In genomic region chr6:29752451-29753308, GRCh38 we compare ENCODE assay signal across 1 cellular context.
TF ChIP-seq lines count a peak whose summit lies in the region.

No MANE protein-coding gene starts in this region.

TF ChIP-seq in K562, 482 proteins besides CTCF, POLR2A, EP300 and RAD21 (continued from another document and continues in another):
- TF ChIP-seq MLLT1 (IDR thresholded peaks at IDR 0.05) (peak; percentile 58 to 98; a peak in 3 of 4 replicates), RUNX1 (IDR thresholded peaks at IDR 0.05; ENCODE audit: low read depth) (no peak), HSF4 (CRISPR knock-in tag; IDR thresholded peaks at IDR 0.05; ENCODE audit: borderline replicate concordance) (no peak), CBFA2T2 (conservative IDR thresholded peaks at IDR 0.05) (no peak), VEZF1 (CRISPR knock-in tag; IDR thresholded peaks at IDR 0.05) (peak; percentile 69), ZNF655 (CRISPR knock-in tag; IDR thresholded peaks at IDR 0.05) (no peak), THRAP3 (IDR thresholded peaks at IDR 0.05; ENCODE audit: borderline replicate concordance) (no peak), CTBP1 (IDR thresholded peaks at IDR 0.05; ENCODE audit: borderline replicate concordance) (peak; percentile 96), TCF3 (CRISPR knock-in tag; IDR thresholded peaks at IDR 0.05) (no peak), ZNF133 (CRISPR knock-in tag; IDR thresholded peaks at IDR 0.05) (no peak), SUPT5H (IDR thresholded peaks at IDR 0.05) (peak; percentile 20; the same call in 1 of the 2 replicates), ZNF766 (CRISPR knock-in tag; conservative IDR thresholded peaks at IDR 0.05) (peak; percentile 58; the same call in 1 of the 2 replicates), MNT (conservative IDR thresholded peaks at IDR 0.05) (peak in 1 of 2 experiments; percentile 55; a peak in 2 of 4 replicates), TOE1 (IDR thresholded peaks at IDR 0.05; ENCODE audit: borderline replicate concordance) (peak; percentile 60; the same call in 1 of the 2 replicates), TOE1 (CRISPR knock-in tag; IDR thresholded peaks at IDR 0.05; ENCODE audit: borderline replicate concordance, low read depth) (no peak), ZBTB11 (CRISPR knock-in tag; IDR thresholded peaks at IDR 0.05) (peak in 1 of 3 experiments; percentile 71; a peak in 1 of 6 replicates), ZNF408 (CRISPR knock-in tag; IDR thresholded peaks at IDR 0.05; ENCODE audit: low read depth) (no peak), PTRF (tag; IDR thresholded peaks at IDR 0.05) (no peak), ZKSCAN3 (CRISPR knock-in tag; IDR thresholded peaks at IDR 0.05) (no peak), ZNF77 (CRISPR knock-in tag; IDR thresholded peaks at IDR 0.05) (no peak), POU5F1 (IDR thresholded peaks at IDR 0.05; ENCODE audit: borderline replicate concordance, low read depth, low read length, partially characterized antibody) (no peak), ZNF277 (CRISPR knock-in tag; IDR thresholded peaks at IDR 0.05; ENCODE audit: borderline replicate concordance) (no peak), PHF21A (IDR thresholded peaks at IDR 0.05; ENCODE audit: borderline replicate concordance, low read depth) (peak; percentile 81; the same call in 1 of the 2 replicates), GTF2E2 (tag; IDR thresholded peaks at IDR 0.05) (no peak), ARID1B (IDR thresholded peaks at IDR 0.05) (no peak), HOMEZ (CRISPR knock-in tag; IDR thresholded peaks at IDR 0.05) (no peak), ATF1 (CRISPR knock-in tag; IDR thresholded peaks at IDR 0.05) (peak; percentile 59), ATF1 (tag; IDR thresholded peaks at IDR 0.05) (peak; percentile 83), MBD2 (IDR thresholded peaks at IDR 0.05; ENCODE audit: borderline replicate concordance, low read depth) (no peak), KAT2B (IDR thresholded peaks at IDR 0.05; ENCODE audit: low read depth, low read length) (peak; percentile 45), ZNF165 (CRISPR knock-in tag; IDR thresholded peaks at IDR 0.05; ENCODE audit: borderline replicate concordance) (no peak), REST (CRISPR knock-in tag; IDR thresholded peaks at IDR 0.05; ENCODE audit: low read depth) (no peak), POLR2H (tag; IDR thresholded peaks at IDR 0.05; ENCODE audit: low read depth) (peak; percentile 68), ZSCAN29 (IDR thresholded peaks at IDR 0.05) (peak; percentile 75), CBX2 (IDR thresholded peaks at IDR 0.05; ENCODE audit: insufficient read depth, low read length, poor library complexity, severe bottlenecking) (no peak), CHD1 (IDR thresholded peaks at IDR 0.05; ENCODE audit: low read length) (no peak), HMGN3 (IDR thresholded peaks at IDR 0.05; ENCODE audit: borderline replicate concordance, extremely low read depth, insufficient read length, low read depth, low read length) (peak; percentile 42), ZBTB8A (IDR thresholded peaks at IDR 0.05; ENCODE audit: partially characterized antibody) (no peak), NR2C2 (CRISPR knock-in tag; IDR thresholded peaks at IDR 0.05) (no peak), NR2C2 (tag; IDR thresholded peaks at IDR 0.05) (peak; percentile 95), TBP (optimal IDR thresholded peaks at IDR 0.05; ENCODE audit: low read depth, low read length) (peak; percentile 31), HCFC1 (IDR thresholded peaks at IDR 0.05; ENCODE audit: low read depth, low read length) (peak; percentile 49), ZC3H11A (IDR thresholded peaks at IDR 0.05; ENCODE audit: low read depth, low read length) (no peak; the same call in 1 of the 2 replicates), ZNF717 (CRISPR knock-in tag; IDR thresholded peaks at IDR 0.05) (no peak), TEAD4 (IDR thresholded peaks at IDR 0.05; ENCODE audit: low read length) (peak; percentile 69), TEAD4 (CRISPR knock-in tag; IDR thresholded peaks at IDR 0.05; ENCODE audit: borderline replicate concordance) (no peak; the same call in 1 of the 2 replicates), SMARCE1 (IDR thresholded peaks at IDR 0.05) (0 out of 2 replicates have a peak, but pooled peaks have one; percentile 36), CTCFL (IDR thresholded peaks at IDR 0.05; ENCODE audit: borderline replicate concordance, insufficient read depth, low read depth, low read length, poor library complexity, severe bottlenecking) (peak; percentile 98), ZNF24 (IDR thresholded peaks at IDR 0.05) (peak; percentile 64; the same call in 1 of the 2 replicates), ZBTB17 (CRISPR knock-in tag; IDR thresholded peaks at IDR 0.05) (0 out of 2 replicates have a peak, but pooled peaks have one; percentile 26), SPI1 (IDR thresholded peaks at IDR 0.05; ENCODE audit: borderline replicate concordance, low read depth, low read length) (peak; percentile 2; the same call in 1 of the 2 replicates), ZFPM2 (CRISPR knock-in tag; IDR thresholded peaks at IDR 0.05) (no peak)
